In genomic region chr12:52009081-52009751, GRCh38 we compare ENCODE assay signal across 11 cellular contexts. TPM values are rescaled to one million over a fixed set of nuclear protein-coding genes. Genes with fewer than 3 reads are reported as not detected.
DNase-seq lines count a peak whose midpoint lies in the region; ATAC-seq and TF ChIP-seq lines count a peak whose summit lies in the region.
"Had no signal": no experiment of that assay in that cellular context is flagged by ENCODE, and none has a peak within 500 bp of the region (broad histone marks: within the 10 kb centered on the region; RNA-seq: fewer than 3 reads in every experiment).

No MANE protein-coding gene starts in this region.

- H3K27me3 ChIP-seq in Loucy (ENCODE audit: insufficient read depth, low read length, poor library complexity, severe bottlenecking) (peaks cover 4% of the 10 kb centered on the region), mesendoderm (ENCODE audit: insufficient read depth, low read length, poor library complexity) (no peaks in the 10 kb centered on the region)

- H3K9me2 ChIP-seq in Loucy (replicated peaks; ENCODE audit: low read depth, low read length): no peaks in the 10 kb centered on the region

- no peak overlapping the region for H3K23ac ChIP-seq in mesendoderm (ENCODE audit: low read length)

- H3K4ac ChIP-seq in mesendoderm (ENCODE audit: low read depth, low read length): no peak overlapping the region

- H3K4me3 ChIP-seq in Loucy (ENCODE audit: low read length, poor library complexity, severe bottlenecking) (no peak overlapping the region), coronary artery (peak overlapping the region; percentile 84), mesendoderm (ENCODE audit: low read length) (no peak overlapping the region)

- H2AK5ac ChIP-seq in mesendoderm (ENCODE audit: low read length): no peak overlapping the region

- no peaks in the 10 kb centered on the region for H3K79me2 ChIP-seq in Loucy (ENCODE audit: insufficient read depth, low read length)
- no peaks in the 10 kb centered on the region for H3K79me2 ChIP-seq in mesendoderm (ENCODE audit: control insufficient read depth, insufficient read depth, low read length)

- H3K4me2 ChIP-seq in Loucy (ENCODE audit: low read depth, low read length, poor library complexity, severe bottlenecking) (peak overlapping the region; percentile 90), mesendoderm (ENCODE audit: low read length) (no peak overlapping the region)

- no peak overlapping the region for H2BK5ac ChIP-seq in mesendoderm (ENCODE audit: low read length)

- no peaks in the 10 kb centered on the region for H4K20me1 ChIP-seq in Loucy (ENCODE audit: insufficient read depth, low read length, poor library complexity, severe bottlenecking)

- H4K8ac ChIP-seq in mesendoderm (ENCODE audit: low read depth, low read length): no peak overlapping the region

- H3K36me3 ChIP-seq in Loucy (ENCODE audit: insufficient read depth, low read length): no peaks in the 10 kb centered on the region
- no peaks in the 10 kb centered on the region for H3K36me3 ChIP-seq in mesendoderm (ENCODE audit: control insufficient read depth, insufficient read depth, low read length)

- no peaks in the 10 kb centered on the region for H3K9me3 ChIP-seq in Loucy (ENCODE audit: insufficient read depth, low read depth, low read length)

- no peak overlapping the region for H2BK120ac ChIP-seq in mesendoderm (ENCODE audit: low read depth, low read length)

- DNase-seq in coronary artery (ENCODE audit: low spot score): no peak
- DNase-seq in mesendoderm: no peak
- no peak for DNase-seq in substantia nigra (lab: John Stamatoyannopoulos, UW)
- no peak for DNase-seq in NCI-H510A treated with DMSO at 0.1 percent for 48 hours (lab: John Stamatoyannopoulos, UW)
- DNase-seq in activated CD4-positive, CD25-positive, alpha-beta regulatory T cell (lab: John Stamatoyannopoulos, UW): no peak
- DNase-seq: activated effector memory CD4-positive, alpha-beta T cell treated with Interleukin-2 at 50 U/mL for 16 hours; DMS53 had no signal

- H3K27ac ChIP-seq in coronary artery (peak overlapping the region; percentile 42 to 90), mesendoderm (ENCODE audit: low read depth, low read length) (no peak overlapping the region), substantia nigra (ENCODE audit: low read depth, low read length, poor library complexity, severe bottlenecking) (peak overlapping the region; percentile 88)
- H3K27ac ChIP-seq: epithelial cell of prostate had no signal

- H2BK15ac ChIP-seq in mesendoderm (replicated peaks; ENCODE audit: low read depth): no peak overlapping the region

- H2AFZ ChIP-seq in Loucy (ENCODE audit: low read length): no peak overlapping the region

- no CpG with 5 or more reads among the region's 10 CpGs for WGBS in mesendoderm (ENCODE audit: extremely low coverage, insufficient coverage, low lambda C conversion rate)

- H3F3A ChIP-seq in Loucy (ENCODE audit: low read depth): no peaks in the 10 kb centered on the region

- no peak overlapping the region for H3K9ac ChIP-seq in Loucy (ENCODE audit: low read depth, low read length, poor library complexity, severe bottlenecking)
- peak overlapping the region; percentile 18 for H3K9ac ChIP-seq in mesendoderm (ENCODE audit: low read length)

- no peak overlapping the region for H3K56ac ChIP-seq in mesendoderm (ENCODE audit: low read length)

- TF ChIP-seq CTCF in Loucy (conservative IDR thresholded peaks at IDR 0.05; ENCODE audit: low read length): no peak
- TF ChIP-seq CTCF in coronary artery (IDR thresholded peaks at IDR 0.05): no peak

- no peak overlapping the region for H3K18ac ChIP-seq in mesendoderm (ENCODE audit: low read length)

- no peaks in the 10 kb centered on the region for H3K79me1 ChIP-seq in mesendoderm (ENCODE audit: low read length)

- H3K4me1 ChIP-seq in Loucy (ENCODE audit: insufficient read depth, low read length, poor library complexity, severe bottlenecking): peaks cover 33% of the 10 kb centered on the region
- H3K4me1 ChIP-seq in mesendoderm (ENCODE audit: control insufficient read depth, low read depth, low read length): peaks cover 4% of the 10 kb centered on the region

- no peak overlapping the region for H4K5ac ChIP-seq in mesendoderm (ENCODE audit: low read length)

- ATAC-seq in HG03565 (IDR thresholded peaks at IDR 0.05; ENCODE audit: unreplicated experiment) (no peak), HG02870 (IDR thresholded peaks at IDR 0.05; ENCODE audit: unreplicated experiment) (no peak)

RNA-seq across cellular contexts. Expression of gene TAMALIN, which starts 2.5 kb away (rescaled TPM):
- polyA plus RNA-seq in mesendoderm (2013, experiment 1 of 2): 0.95 TPM
- polyA plus RNA-seq in mesendoderm (2013, experiment 2 of 2): 0.91 TPM

RNA-seq across cellular contexts. Expression of gene NR4A1, which starts 42.0 kb away (rescaled TPM):
- 10.5 TPM for polyA plus RNA-seq in mesendoderm (2013, experiment 1 of 2)
- polyA plus RNA-seq in mesendoderm (2013, experiment 2 of 2): 10.7 TPM

RNA-seq across cellular contexts. Expression of gene ACVR1B, which starts 57.7 kb away (rescaled TPM):
- 9.9 TPM for polyA plus RNA-seq in mesendoderm (2013, experiment 1 of 2)
- polyA plus RNA-seq in mesendoderm (2013, experiment 2 of 2): 9.5 TPM
